Comparison of ENCODE assay signal across 25 cellular contexts in the genomic region with DNA sequence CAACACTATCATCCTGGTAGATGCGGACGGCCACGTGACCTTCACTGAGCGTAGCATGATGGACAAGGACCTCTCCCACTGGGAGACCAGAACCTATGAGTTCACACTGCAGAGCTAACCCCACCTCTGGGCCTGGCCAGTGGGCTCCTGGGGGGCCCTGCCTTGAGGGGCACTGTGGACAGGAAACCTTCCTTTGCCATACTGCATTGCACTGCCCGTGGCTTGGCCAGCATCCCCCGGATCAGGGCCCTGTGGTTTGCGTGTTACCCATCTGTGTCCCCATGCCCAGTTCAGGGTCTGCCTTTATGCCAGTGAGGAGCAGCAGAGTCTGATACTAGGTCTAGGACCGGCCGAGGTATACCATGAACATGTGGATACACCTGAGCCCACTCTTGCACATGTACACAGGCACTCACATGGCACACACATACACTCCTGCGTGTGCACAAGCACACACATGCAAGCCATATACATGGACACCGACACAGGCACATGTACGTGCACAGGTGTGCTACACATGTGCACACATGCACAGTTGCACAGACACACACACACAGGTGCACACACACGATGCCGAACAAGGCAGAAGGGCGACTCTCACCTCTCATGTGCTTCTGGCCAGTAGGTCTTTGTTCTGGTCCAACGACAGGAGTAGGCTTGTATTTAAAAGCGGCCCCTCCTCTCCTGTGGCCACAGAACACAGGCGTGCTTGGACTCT.
"Had no signal": no experiment of that assay in that cellular context is flagged by ENCODE, and none has a peak within 500 bp of the region (broad histone marks: within the 10 kb centered on the region; RNA-seq: fewer than 3 reads in every experiment).

No MANE protein-coding gene starts in this region.

- H3K36me3 ChIP-seq: colonic mucosa, pancreas, prostate gland had no signal

- H3K4me1 ChIP-seq: colonic mucosa, pancreas, prostate gland, right lobe of liver, testis, tibial nerve, upper lobe of right lung had no signal

- H3K27ac Mint-ChIP-seq: endodermal cell; stimulated activated memory B cell treated with anti-CD40 and anti-IgM and Interleukin-4, amounts not matched to agents 10 μg/mL and 1 μg/mL and 100 μg/mL, for 72 hours; stimulated activated naive CD8-positive, alpha-beta T cell treated with anti-CD3 and anti-CD28 coated beads, Interleukin-15, Interleukin-2, amounts not matched to agents 100 ng/mL and 50 ng/mL, for 24 hours had no signal

- H3K27me3 ChIP-seq: colonic mucosa, hepatocyte, pancreas, right lobe of liver, spleen, testis, tibial nerve, upper lobe of right lung had no signal

- H3K27me3 Mint-ChIP-seq: naive thymus-derived CD4-positive, alpha-beta T cell; stimulated activated memory B cell treated with anti-CD40 and anti-IgM and Interleukin-4, amounts not matched to agents 10 μg/mL and 1 μg/mL and 100 μg/mL, for 72 hours; stimulated activated naive CD8-positive, alpha-beta T cell treated with anti-CD3 and anti-CD28 coated beads, Interleukin-15, Interleukin-2, amounts not matched to agents 100 ng/mL and 50 ng/mL, for 24 hours had no signal

- H3K4me3 Mint-ChIP-seq: endodermal cell; naive thymus-derived CD4-positive, alpha-beta T cell; neural crest cell; stimulated activated memory B cell treated with anti-CD40 and anti-IgM and Interleukin-4, amounts not matched to agents 10 μg/mL and 1 μg/mL and 100 μg/mL, for 72 hours; stimulated activated naive CD8-positive, alpha-beta T cell treated with anti-CD3 and anti-CD28 coated beads, Interleukin-15, Interleukin-2, amounts not matched to agents 100 ng/mL and 50 ng/mL, for 24 hours had no signal

- H3K9me3 ChIP-seq: colonic mucosa, pancreas, prostate gland, right lobe of liver, spleen, testis, tibial nerve, upper lobe of right lung had no signal

- ATAC-seq: left colon; left ventricle myocardium superior; naive thymus-derived CD4-positive, alpha-beta T cell; stimulated activated memory B cell treated with anti-CD40 and anti-IgM and Interleukin-4, amounts not matched to agents 10 μg/mL and 1 μg/mL and 100 μg/mL, for 72 hours had no signal

- DNase-seq: colonic mucosa; effector CD4-positive, alpha-beta T cell; endodermal cell; foreskin melanocyte; head of caudate nucleus; left colon; left ventricle myocardium superior; naive thymus-derived CD4-positive, alpha-beta T cell; nucleus accumbens; retina; spleen; stimulated activated CD4-positive, alpha-beta T cell treated with anti-CD3 and anti-CD28 coated beads, Interleukin-15, amount 100 ng/mL, for 24 hours; stimulated activated CD4-positive, alpha-beta T cell treated with anti-CD3 and anti-CD28 coated beads, Interleukin-1b, Interleukin-23, amount 100 ng/mL, for 48 hours; stimulated activated CD4-positive, alpha-beta T cell treated with anti-CD3 and anti-CD28 coated beads, Interleukin-4, amount 100 ng/mL, for 24 hours; testis; upper lobe of right lung had no signal

- H3K4me3 ChIP-seq: colonic mucosa, hepatocyte, lung, pancreas, prostate gland, right lobe of liver, spleen, testis, tibial nerve, upper lobe of right lung had no signal

- H3K4me1 Mint-ChIP-seq: endodermal cell; neural crest cell; stimulated activated memory B cell treated with anti-CD40 and anti-IgM and Interleukin-4, amounts not matched to agents 10 μg/mL and 1 μg/mL and 100 μg/mL, for 72 hours had no signal

- H3K9me3 Mint-ChIP-seq: endodermal cell; naive thymus-derived CD4-positive, alpha-beta T cell; neural crest cell; stimulated activated memory B cell treated with anti-CD40 and anti-IgM and Interleukin-4, amounts not matched to agents 10 μg/mL and 1 μg/mL and 100 μg/mL, for 72 hours; stimulated activated naive CD8-positive, alpha-beta T cell treated with anti-CD3 and anti-CD28 coated beads, Interleukin-15, Interleukin-2, amounts not matched to agents 100 ng/mL and 50 ng/mL, for 24 hours had no signal

- H3K27ac ChIP-seq: colonic mucosa, hepatocyte, pancreas, prostate gland, right lobe of liver, testis, tibial nerve, upper lobe of right lung had no signal
